In genomic region chr15:58308742-58309355, GRCh38 we compare ENCODE assay signal across 1 cellular context.
TF ChIP-seq lines count a peak whose summit lies in the region.

No MANE protein-coding gene starts in this region.

TF ChIP-seq in GM23338, 12 proteins besides CTCF, POLR2A, EP300 and RAD21 (continued from another document):
- no peak for TF ChIP-seq ZNF462 (CRISPR knock-in tag; IDR thresholded peaks at IDR 0.05)
- no peak for TF ChIP-seq STAT1 (IDR thresholded peaks at IDR 0.05; ENCODE audit: unreplicated experiment)
- TF ChIP-seq EZH2 (IDR thresholded peaks at IDR 0.05; ENCODE audit: low read depth, unreplicated experiment) = no peak
- TF ChIP-seq CREB1 (CRISPR knock-in tag; IDR thresholded peaks at IDR 0.05; ENCODE audit: low read depth) = no peak
